In the genomic region with DNA sequence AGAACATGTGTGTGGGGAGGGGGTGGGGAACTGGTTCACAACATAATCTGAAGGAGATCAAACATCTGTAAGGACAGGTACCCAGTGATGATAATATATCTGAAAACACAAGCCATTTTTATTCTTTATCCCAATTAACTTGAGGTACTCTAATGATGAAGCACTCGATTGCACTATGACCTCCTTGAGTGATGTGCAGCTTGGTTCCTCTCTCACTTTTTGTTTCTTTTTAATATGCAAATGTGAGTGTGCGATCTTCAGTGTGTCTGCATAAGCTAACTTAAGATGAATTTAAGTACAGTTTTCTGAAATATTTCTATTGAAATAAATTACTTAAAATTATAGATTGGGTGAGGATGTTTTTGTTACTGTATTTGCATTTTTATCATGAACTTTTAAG, we compare ENCODE assay signal across 32 cellular contexts. TPM values are rescaled to one million over a fixed set of nuclear protein-coding genes. Genes with fewer than 3 reads are reported as not detected.
A peak's percentile ranks its signal among the peaks of the same experiment; 100 is the strongest.
DNase-seq lines count a peak whose midpoint lies in the region; ATAC-seq, FAIRE-seq and TF ChIP-seq lines count a peak whose summit lies in the region.
"Had no signal": no experiment of that assay in that cellular context is flagged by ENCODE, and none has a peak within 500 bp of the region (broad histone marks: within the 10 kb centered on the region; RNA-seq: fewer than 3 reads in every experiment).

No MANE protein-coding gene starts in this region.

- no peak overlapping the region for H3K9ac ChIP-seq in K562 (ENCODE audit: insufficient read depth in 1 of 2, low read depth in 2 of 2, low read length in 2 of 2)

- H3K9me3 ChIP-seq in K562 (replicated peaks; ENCODE audit: control insufficient read depth, insufficient read depth, low read depth, low read length), result no peaks in the 10 kb centered on the region
- H3K9me3 ChIP-seq in CD8-positive, alpha-beta memory T cell (ENCODE audit: low read length), result no peaks in the 10 kb centered on the region
- H3K9me3 ChIP-seq in CD4-positive, alpha-beta memory T cell (ENCODE audit: control insufficient read depth in 1 of 2, low read length in 2 of 2), result no peaks in the 10 kb centered on the region
- H3K9me3 ChIP-seq: gastroesophageal sphincter, thoracic aorta had no signal

- peak; percentile 51 for ATAC-seq in GM19463 (IDR thresholded peaks at IDR 0.05; ENCODE audit: unreplicated experiment)
- peak; percentile 54 for ATAC-seq in HG02981 (IDR thresholded peaks at IDR 0.05; ENCODE audit: unreplicated experiment)
- ATAC-seq in K562, result no peak
- ATAC-seq: A549; activated naive CD4-positive, alpha-beta T cell treated with anti-CD3 and anti-CD28 coated beads, Interleukin-2, amount 50 U/mL, for 72 hours; gastroesophageal sphincter; GM23338; right cardiac atrium; stimulated activated naive CD8-positive, alpha-beta T cell treated with anti-CD3 and anti-CD28 coated beads, Interleukin-15, amount 100 ng/mL, for 72 hours had no signal

- intact Hi-C loops in K562 (cut with micrococcal nuclease), result no loop called here
- intact Hi-C loops in CD4-positive, alpha-beta memory T cell (cut with micrococcal nuclease), result no loop called here

- H3K27me3 ChIP-seq in K562 (ENCODE audit: control insufficient read depth in 2 of 2, insufficient read depth in 2 of 2, low read length in 2 of 2), result no peaks in the 10 kb centered on the region; a peak in 2 of 5 replicates
- no peaks in the 10 kb centered on the region for H3K27me3 ChIP-seq in CD8-positive, alpha-beta memory T cell (ENCODE audit: insufficient read depth, low read length, poor library complexity, severe bottlenecking)
- H3K27me3 ChIP-seq in CD4-positive, alpha-beta memory T cell (ENCODE audit: insufficient read depth, low read length), result no peaks in the 10 kb centered on the region
- H3K27me3 ChIP-seq: breast epithelium, gastroesophageal sphincter had no signal

- no peak overlapping the region for H3K4me3 ChIP-seq in K562
- no peak overlapping the region for H3K4me3 ChIP-seq in CD8-positive, alpha-beta memory T cell (ENCODE audit: low read length)
- no peak overlapping the region for H3K4me3 ChIP-seq in CD4-positive, alpha-beta memory T cell (ENCODE audit: low read length in 2 of 2)
- H3K4me3 ChIP-seq: A549, breast epithelium, gastroesophageal sphincter, GM23338, smooth muscle cell, thoracic aorta had no signal

- no peak overlapping the region for H3K4me3 Mint-ChIP-seq in CD8-positive, alpha-beta memory T cell
- no peak overlapping the region for H3K4me3 Mint-ChIP-seq in CD4-positive, alpha-beta memory T cell
- H3K4me3 Mint-ChIP-seq: activated CD4-positive, alpha-beta memory T cell treated with anti-CD3 and anti-CD28 coated beads, Interleukin-2, amount 10 ng/mL, durations not matched to agents 7 days and 5 days; CD4-positive, CD25-positive, alpha-beta regulatory T cell; GM23338; HFFc6; mesothelial cell of epicardium; stimulated activated naive CD8-positive, alpha-beta T cell treated with anti-CD3 and anti-CD28 coated beads, Interleukin-15, amount 100 ng/mL, for 72 hours had no signal

- no peak for DNase-seq in GM18507 (ENCODE audit: extremely low spot score, insufficient read length, low read depth)
- DNase-seq in K562 (ENCODE audit: extremely low read depth in 1 of 4, low spot score in 3 of 4), result no peak
- DNase-seq in NCI-H524 (lab: John Stamatoyannopoulos, UW), result no peak
- DNase-seq in CD8-positive, alpha-beta memory T cell, result no peak
- no peak for DNase-seq in DMS79 treated with DMSO at 0.1 percent for 48 hours (lab: John Stamatoyannopoulos, UW)
- DNase-seq in CD4-positive, alpha-beta memory T cell, result no peak
- DNase-seq: activated CD4-positive, alpha-beta memory T cell treated with anti-CD3 and anti-CD28 coated beads, Interleukin-2, amount 10 ng/mL, durations not matched to agents 7 days and 5 days; activated CD8-positive, alpha-beta memory T cell treated with anti-CD3 and anti-CD28 coated beads, Interleukin-2, amount 50 U/mL, for 48 hours; activated effector memory CD4-positive, alpha-beta T cell treated with Interleukin-2 at 50 U/mL for 16 hours; CD4-positive, CD25-positive, alpha-beta regulatory T cell; HFFc6; kidney glomerular epithelial cell; NCI-H146; NCI-H226; NCI-H748 treated with DMSO at 0.1 percent for 48 hours; posterior cingulate gyrus; right cardiac atrium; SHP77 treated with DMSO at 0.1 percent for 48 hours; stimulated activated naive CD8-positive, alpha-beta T cell treated with anti-CD3 and anti-CD28 coated beads, Interleukin-15, amount 100 ng/mL, for 72 hours; T-helper 2 cell had no signal

- H3K36me3 ChIP-seq in K562 (ENCODE audit: control insufficient read depth, insufficient read depth, low read length), result no peaks in the 10 kb centered on the region
- no peaks in the 10 kb centered on the region for H3K36me3 ChIP-seq in CD8-positive, alpha-beta memory T cell (ENCODE audit: insufficient read depth, low read length)
- no peaks in the 10 kb centered on the region for H3K36me3 ChIP-seq in CD4-positive, alpha-beta memory T cell (ENCODE audit: insufficient read depth, low read length)
- H3K36me3 ChIP-seq: breast epithelium, thoracic aorta had no signal

- no TSS peak for BruUV-seq in K562 (replicated peaks; lab: Mats Ljungman, UMichigan)

- H3K79me2 ChIP-seq in K562 (ENCODE audit: control insufficient read depth, insufficient read depth, low read length), result no peaks in the 10 kb centered on the region

- POLR2A ChIA-PET in K562 (lab: Yijun Ruan, JAX), result interaction anchor here (0.7 kb wide), 1 partner anchor 91 kb away, joined by 4 read pairs; no protein-coding TSS in a partner anchor
- POLR2A ChIA-PET in CD8-positive, alpha-beta memory T cell (lab: Charles Lee), result no interaction called here
- POLR2A ChIA-PET in CD4-positive, alpha-beta memory T cell (lab: Charles Lee; ENCODE audit: partially characterized antibody), result no interaction called here

- peaks cover 3 to 22% (median 4%) of the 10 kb centered on the region in 3 donors for H3K36me3 Mint-ChIP-seq in CD8-positive, alpha-beta memory T cell
- H3K36me3 Mint-ChIP-seq in CD4-positive, alpha-beta memory T cell, result peaks cover 3 to 10% of the 10 kb centered on the region in 2 donors

- H3K9me3 Mint-ChIP-seq in CD8-positive, alpha-beta memory T cell, result peaks cover 2 to 13% (median 4%) of the 10 kb centered on the region in 5 donors
- H3K9me3 Mint-ChIP-seq in CD4-positive, alpha-beta memory T cell, result peaks cover 0 to 20% (median 11%) of the 10 kb centered on the region in 8 donors
- H3K9me3 Mint-ChIP-seq: activated CD4-positive, alpha-beta memory T cell treated with anti-CD3 and anti-CD28 coated beads, Interleukin-2, amount 10 ng/mL, durations not matched to agents 7 days and 5 days; GM23338 had no signal

- TF ChIP-seq CTCF in K562 (IDR thresholded peaks at IDR 0.05 in 2 of 3, conservative IDR thresholded peaks at IDR 0.05 in 1 of 3; ENCODE audit: insufficient read depth in 2 of 3, low read depth in 1 of 3, low read length in 3 of 3), result no peak

- no peak for TF ChIP-seq EP300 in K562 (IDR thresholded peaks at IDR 0.05; ENCODE audit: low read length)

- H4K20me1 ChIP-seq in K562 (replicated peaks; ENCODE audit: control insufficient read depth, insufficient read depth, low read length), result no peaks in the 10 kb centered on the region

- CTCF ChIA-PET in K562 (lab: Yijun Ruan, JAX; ENCODE audit: low intra/inter-chr PET ratio), result no interaction called here
- CTCF ChIA-PET in CD8-positive, alpha-beta memory T cell (lab: Charles Lee), result no interaction called here
- CTCF ChIA-PET in CD4-positive, alpha-beta memory T cell (lab: Charles Lee; ENCODE audit: partially characterized antibody), result no interaction called here

- TF ChIP-seq POLR2A in K562 (conservative IDR thresholded peaks at IDR 0.05), result no peak

- no peaks in the 10 kb centered on the region for H3K9me1 ChIP-seq in K562 (ENCODE audit: control insufficient read depth, insufficient read depth, low read length)

- H3K27ac ChIP-seq in K562 (ENCODE audit: extremely low read depth, low read depth, low read length), result no peak overlapping the region
- no peak overlapping the region for H3K27ac ChIP-seq in CD8-positive, alpha-beta memory T cell (ENCODE audit: low read depth, low read length)
- H3K27ac ChIP-seq in CD4-positive, alpha-beta memory T cell (ENCODE audit: low read depth, low read length), result no peak overlapping the region
- H3K27ac ChIP-seq: A549, breast epithelium, gastroesophageal sphincter, thoracic aorta had no signal

- no peak overlapping the region for H3K4me2 ChIP-seq in K562 (ENCODE audit: insufficient read depth, low read length)
- H3K4me2 ChIP-seq: A549, GM23338, smooth muscle cell had no signal

- WGBS in K562 (ENCODE audit: insufficient coverage, low coverage, missing lambda C conversion rate), result 2% methylated on average over 2 of the region's 2 CpGs

- FAIRE-seq in GM18507 (lab: Jason Lieb, UNC) (peak; percentile 29), K562 (lab: Jason Lieb, UNC) (peak; percentile 32)
- FAIRE-seq: RCC 7860, urothelium cell line had no signal

- no peaks in the 10 kb centered on the region for H3K4me1 ChIP-seq in K562 (replicated peaks in 1 of 2; ENCODE audit: control insufficient read depth in 2 of 2, insufficient read depth in 2 of 2, low read length in 2 of 2)
- H3K4me1 ChIP-seq in CD8-positive, alpha-beta memory T cell (ENCODE audit: insufficient read depth, low read length), result no peaks in the 10 kb centered on the region
- H3K4me1 ChIP-seq in CD4-positive, alpha-beta memory T cell (ENCODE audit: insufficient read depth, low read length), result no peaks in the 10 kb centered on the region
- H3K4me1 ChIP-seq: A549, breast epithelium had no signal

- TF ChIP-seq RAD21 in K562 (CRISPR knock-in tag; conservative IDR thresholded peaks at IDR 0.05 in 1 of 2, IDR thresholded peaks at IDR 0.05 in 1 of 2), result no peak

- H3K4me1 Mint-ChIP-seq in CD8-positive, alpha-beta memory T cell, result no peaks in the 10 kb centered on the region
- no peaks in the 10 kb centered on the region for H3K4me1 Mint-ChIP-seq in CD4-positive, alpha-beta memory T cell
- H3K4me1 Mint-ChIP-seq: activated CD4-positive, alpha-beta memory T cell treated with anti-CD3 and anti-CD28 coated beads, Interleukin-2, amount 10 ng/mL, durations not matched to agents 7 days and 5 days; CD4-positive, CD25-positive, alpha-beta regulatory T cell; stimulated activated naive CD8-positive, alpha-beta T cell treated with anti-CD3 and anti-CD28 coated beads, Interleukin-15, amount 100 ng/mL, for 72 hours had no signal

- no peak overlapping the region for H2AFZ ChIP-seq in K562 (ENCODE audit: low read depth, low read length)
- H2AFZ ChIP-seq: GM23338 had no signal

- peaks cover 7 to 14% of the 10 kb centered on the region in 2 donors for H3K27me3 Mint-ChIP-seq in CD8-positive, alpha-beta memory T cell
- H3K27me3 Mint-ChIP-seq in CD4-positive, alpha-beta memory T cell, result peaks cover 0 to 2% of the 10 kb centered on the region in 2 donors
- H3K27me3 Mint-ChIP-seq: stimulated activated naive CD8-positive, alpha-beta T cell treated with anti-CD3 and anti-CD28 coated beads, Interleukin-15, amount 100 ng/mL, for 72 hours had no signal

- in situ Hi-C loops in K562 (cut with MboI), result no loop called here

- H3K27ac Mint-ChIP-seq in CD8-positive, alpha-beta memory T cell, result no peak overlapping the region
- no peak overlapping the region for H3K27ac Mint-ChIP-seq in CD4-positive, alpha-beta memory T cell
- H3K27ac Mint-ChIP-seq: activated CD4-positive, alpha-beta memory T cell treated with anti-CD3 and anti-CD28 coated beads, Interleukin-2, amount 10 ng/mL, durations not matched to agents 7 days and 5 days; activated naive CD4-positive, alpha-beta T cell treated with anti-CD3 and anti-CD28 coated beads, Interleukin-2, amount 50 U/mL, for 72 hours; CD4-positive, CD25-positive, alpha-beta regulatory T cell; GM23338; HFFc6; mesothelial cell of epicardium; stimulated activated naive CD8-positive, alpha-beta T cell treated with anti-CD3 and anti-CD28 coated beads, Interleukin-15, amount 100 ng/mL, for 72 hours had no signal

RNA-seq across cellular contexts. Expression of a gene that starts 50.6 kb away (rescaled TPM):
- total RNA-seq in K562 (2011; cell fraction: chromatin; rRNA removed; ENCODE audit: low replicate concordance), result not detected in 2 replicates
- total RNA-seq in K562 (2011; cell fraction: nucleolus; rRNA removed), result not detected in 2 replicates
- total RNA-seq in K562 (2011; cell fraction: nucleoplasm; rRNA removed), result not detected in 2 replicates
- total RNA-seq in K562 (2014; rRNA removed) (not detected in 2 replicates), K562 (2014; rRNA removed; fragmentation: Illumina TruSeq; extraction: Trizol) (not detected in 2 replicates), K562 (2015; rRNA removed; fragmentation: Illumina TruSeq; extraction: Trizol) (not detected in 2 replicates), K562 (2021) (0.04 TPM in 1 of 2 replicates, not detected in the other)
- polyA plus RNA-seq in K562 (2011; rRNA removed) (not detected in 2 replicates), K562 (2014; fragmentation: Illumina TruSeq; extraction: Trizol) (not detected in 2 replicates), K562 (2014; fragmentation: Nextera tagmentation; extraction: Ambion mirVana) (under 1 TPM in 1 of 2 experiments, not detected in 1; 0.06 TPM), K562 (2014; rRNA removed) (not detected in 2 replicates)
- not detected in 2 replicates for polyA plus RNA-seq in K562 (2011; cell fraction: cytosol; rRNA removed)
- polyA plus RNA-seq in K562 (2011; cell fraction: nucleus; rRNA removed), result not detected in 2 replicates
- polyA plus RNA-seq in K562 (2012), result not detected in 2 replicates
- not detected in 2 replicates for polyA minus RNA-seq in K562 (2011; rRNA and poly(A)+ RNA removed)
- not detected in 2 replicates for polyA minus RNA-seq in K562 (2011; cell fraction: cytosol; rRNA and poly(A)+ RNA removed)
- not detected in 2 replicates for polyA minus RNA-seq in K562 (2011; cell fraction: nucleus; rRNA and poly(A)+ RNA removed)
- total RNA-seq in CD8-positive, alpha-beta memory T cell, result not detected
- not detected for polyA plus RNA-seq in CD8-positive, alpha-beta memory T cell
- total RNA-seq in CD4-positive, alpha-beta memory T cell, result not detected
- polyA plus RNA-seq in CD4-positive, alpha-beta memory T cell, result not detected
- total RNA-seq: activated CD4-positive, alpha-beta memory T cell treated with anti-CD3 and anti-CD28 coated beads, Interleukin-2, amount 10 ng/mL, durations not matched to agents 7 days and 5 days; activated naive CD4-positive, alpha-beta T cell treated with anti-CD3 and anti-CD28 coated beads, Interleukin-2, amount 50 U/mL, for 72 hours; CD4-positive, CD25-positive, alpha-beta regulatory T cell; GM23338; HFFc6 had no signal
- polyA plus RNA-seq: CD4-positive, CD25-positive, alpha-beta regulatory T cell had no signal
